In genomic region chr6:35046098-35046497, GRCh38 we compare ENCODE assay signal across 12 cellular contexts.
A peak's percentile ranks its signal among the peaks of the same experiment; 100 is the strongest.
DNase-seq lines count a peak whose midpoint lies in the region; ATAC-seq and TF ChIP-seq lines count a peak whose summit lies in the region.
"Had no signal": no experiment of that assay in that cellular context is flagged by ENCODE, and none has a peak within 500 bp of the region (broad histone marks: within the 10 kb centered on the region; RNA-seq: fewer than 3 reads in every experiment).

No MANE protein-coding gene starts in this region.

- no peak for TF ChIP-seq POLR2A in esophagus muscularis mucosa (IDR thresholded peaks at IDR 0.05; ENCODE audit: low read depth)

- H3K27me3 Mint-ChIP-seq in progenitor cell of endocrine pancreas, result no peaks in the 10 kb centered on the region
- H3K27me3 Mint-ChIP-seq in activated CD4-positive, alpha-beta T cell treated with anti-CD3 and anti-CD28 coated beads, Interleukin-2, amount 10 ng/mL, durations not matched to agents 7 days and 5 days, result no peaks in the 10 kb centered on the region
- H3K27me3 Mint-ChIP-seq: activated naive CD8-positive, alpha-beta T cell treated with anti-CD3 and anti-CD28 coated beads, Interleukin-2, amount 50 U/mL, for 24 hours; IgD-negative memory B cell had no signal

- CTCF ChIA-PET in A673 (lab: Charles Lee), result no interaction called here
- CTCF ChIA-PET in activated CD4-positive, alpha-beta T cell treated with anti-CD3 and anti-CD28 coated beads, Interleukin-2, amount 10 ng/mL, durations not matched to agents 7 days and 5 days (lab: Charles Lee), result interaction anchor here (0.8 to 1.1 kb wide), 2 partner anchors 24 to 195 kb away, joined by 3 to 4 read pairs; no protein-coding TSS in a partner anchor

- no peak for TF ChIP-seq EP300 in esophagus muscularis mucosa (IDR thresholded peaks at IDR 0.05)

- peak overlapping the region; percentile 87 for H3K27ac Mint-ChIP-seq in progenitor cell of endocrine pancreas
- no peak overlapping the region for H3K27ac Mint-ChIP-seq in activated CD4-positive, alpha-beta T cell treated with anti-CD3 and anti-CD28 coated beads, Interleukin-2, amount 10 ng/mL, durations not matched to agents 7 days and 5 days
- H3K27ac Mint-ChIP-seq: activated naive CD8-positive, alpha-beta T cell treated with anti-CD3 and anti-CD28 coated beads, Interleukin-2, amount 50 U/mL, for 24 hours; IgD-negative memory B cell had no signal

- 41% methylated on average over 3 of the region's 3 CpGs for WGBS in esophagus muscularis mucosa

- H3K36me3 Mint-ChIP-seq in progenitor cell of endocrine pancreas (ENCODE audit: insufficient read depth), result no peaks in the 10 kb centered on the region
- no peaks in the 10 kb centered on the region for H3K36me3 Mint-ChIP-seq in activated CD4-positive, alpha-beta T cell treated with anti-CD3 and anti-CD28 coated beads, Interleukin-2, amount 10 ng/mL, durations not matched to agents 7 days and 5 days (ENCODE audit: low read depth)

- no peaks in the 10 kb centered on the region for H3K36me3 ChIP-seq in A673 (ENCODE audit: insufficient read depth, low read length, poor library complexity, severe bottlenecking)
- H3K36me3 ChIP-seq in WERI-Rb-1, result peaks cover 6% of the 10 kb centered on the region
- H3K36me3 ChIP-seq in esophagus muscularis mucosa, result peaks cover 0 to 13% (median 6%) of the 10 kb centered on the region in 4 donors

- H3K27ac ChIP-seq in A673 (ENCODE audit: low read depth, low read length, poor library complexity, severe bottlenecking) (peak overlapping the region; percentile 81), WERI-Rb-1 (peak overlapping the region; percentile 97), esophagus muscularis mucosa (replicated peaks in 1 of 4) (peak overlapping the region; percentile 85 to 92 (median 92))

- POLR2A ChIA-PET in A673 (lab: Charles Lee; ENCODE audit: low non-redundant PET), result no interaction called here
- POLR2A ChIA-PET in activated CD4-positive, alpha-beta T cell treated with anti-CD3 and anti-CD28 coated beads, Interleukin-2, amount 10 ng/mL, durations not matched to agents 7 days and 5 days (lab: Charles Lee), result no interaction called here

- no peak for DNase-seq in A673 (ENCODE audit: low spot score)
- DNase-seq in WERI-Rb-1, result no peak
- no peak for DNase-seq in esophagus muscularis mucosa (ENCODE audit: extremely low spot score)
- no peak for DNase-seq in progenitor cell of endocrine pancreas (ENCODE audit: low spot score, unreplicated experiment)
- DNase-seq in activated CD4-positive, alpha-beta T cell treated with anti-CD3 and anti-CD28 coated beads, Interleukin-2, amount 10 ng/mL, durations not matched to agents 7 days and 5 days, result no peak
- no peak for DNase-seq in stimulated activated CD4-positive, alpha-beta T cell treated with anti-CD3 and anti-CD28 coated beads, Interleukin-1b, Interleukin-23, amount 100 ng/mL, for 48 hours
- DNase-seq in activated CD8-positive, alpha-beta memory T cell treated with anti-CD3 and anti-CD28 coated beads, Interleukin-2, amount 50 U/mL, for 4 hours, result no peak
- DNase-seq: activated naive CD8-positive, alpha-beta T cell treated with anti-CD3 and anti-CD28 coated beads, Interleukin-2, amount 50 U/mL, for 24 hours; NCI-H1436 treated with DMSO at 0.1 percent for 48 hours; RPMI8226 had no signal

- H3K27me3 ChIP-seq in A673 (replicated peaks; ENCODE audit: insufficient read depth, low read depth, low read length, poor library complexity) (no peaks in the 10 kb centered on the region), WERI-Rb-1 (ENCODE audit: insufficient read depth, low read depth, severe bottlenecking) (no peaks in the 10 kb centered on the region), esophagus muscularis mucosa (no peaks in the 10 kb centered on the region)

- no peaks in the 10 kb centered on the region for H3K9me3 ChIP-seq in A673 (ENCODE audit: low read depth, low read length, poor library complexity, severe bottlenecking)
- no peaks in the 10 kb centered on the region for H3K9me3 ChIP-seq in WERI-Rb-1 (ENCODE audit: severe bottlenecking)
- no peaks in the 10 kb centered on the region for H3K9me3 ChIP-seq in esophagus muscularis mucosa

- H3K4me1 Mint-ChIP-seq in progenitor cell of endocrine pancreas (ENCODE audit: low read depth), result peaks cover 38% of the 10 kb centered on the region
- H3K4me1 Mint-ChIP-seq in activated CD4-positive, alpha-beta T cell treated with anti-CD3 and anti-CD28 coated beads, Interleukin-2, amount 10 ng/mL, durations not matched to agents 7 days and 5 days, result peaks cover 7% of the 10 kb centered on the region

- H3K9me3 Mint-ChIP-seq in progenitor cell of endocrine pancreas (ENCODE audit: low read depth), result no peaks in the 10 kb centered on the region
- no peaks in the 10 kb centered on the region for H3K9me3 Mint-ChIP-seq in activated CD4-positive, alpha-beta T cell treated with anti-CD3 and anti-CD28 coated beads, Interleukin-2, amount 10 ng/mL, durations not matched to agents 7 days and 5 days
- H3K9me3 Mint-ChIP-seq: activated naive CD8-positive, alpha-beta T cell treated with anti-CD3 and anti-CD28 coated beads, Interleukin-2, amount 50 U/mL, for 24 hours; IgD-negative memory B cell had no signal

- TF ChIP-seq CTCF in A673 (conservative IDR thresholded peaks at IDR 0.05; ENCODE audit: low read depth, low read length) (no peak), WERI-Rb-1 (IDR thresholded peaks at IDR 0.05; ENCODE audit: low read depth, low read length) (no peak), esophagus muscularis mucosa (IDR thresholded peaks at IDR 0.05) (no peak), progenitor cell of endocrine pancreas (IDR thresholded peaks at IDR 0.05; ENCODE audit: unreplicated experiment) (no peak)

- H3K4me3 Mint-ChIP-seq in progenitor cell of endocrine pancreas (ENCODE audit: low read depth), result no peak overlapping the region
- no peak overlapping the region for H3K4me3 Mint-ChIP-seq in activated CD4-positive, alpha-beta T cell treated with anti-CD3 and anti-CD28 coated beads, Interleukin-2, amount 10 ng/mL, durations not matched to agents 7 days and 5 days
- H3K4me3 Mint-ChIP-seq: activated naive CD8-positive, alpha-beta T cell treated with anti-CD3 and anti-CD28 coated beads, Interleukin-2, amount 50 U/mL, for 24 hours; IgD-negative memory B cell had no signal

- H3K4me3 ChIP-seq in A673 (ENCODE audit: low read depth, low read length, poor library complexity, severe bottlenecking) (no peak overlapping the region), WERI-Rb-1 (ENCODE audit: low read depth, low read length) (no peak overlapping the region), esophagus muscularis mucosa (no peak overlapping the region)

- no peak for ATAC-seq in HG03565 (IDR thresholded peaks at IDR 0.05; ENCODE audit: unreplicated experiment)
- ATAC-seq: activated naive CD8-positive, alpha-beta T cell treated with anti-CD3 and anti-CD28 coated beads, Interleukin-2, amount 50 U/mL, for 24 hours had no signal

- intact Hi-C loops in A673 (cut with micrococcal nuclease; ENCODE audit: unreplicated experiment), result no loop called here
- intact Hi-C loops in esophagus muscularis mucosa (cut with DNase I), result no loop called here

- H3K4me1 ChIP-seq in A673 (ENCODE audit: insufficient read depth, low read length, poor library complexity, severe bottlenecking), result peaks cover 59% of the 10 kb centered on the region
- H3K4me1 ChIP-seq in esophagus muscularis mucosa, result peaks cover 99 to 100% (median 100%) of the 10 kb centered on the region in 4 donors

- no TSS peak for BruUV-seq in A673 (replicated peaks; lab: Mats Ljungman, UMichigan)
